Comparison of ENCODE assay signal across 9 cellular contexts in the genomic region with DNA sequence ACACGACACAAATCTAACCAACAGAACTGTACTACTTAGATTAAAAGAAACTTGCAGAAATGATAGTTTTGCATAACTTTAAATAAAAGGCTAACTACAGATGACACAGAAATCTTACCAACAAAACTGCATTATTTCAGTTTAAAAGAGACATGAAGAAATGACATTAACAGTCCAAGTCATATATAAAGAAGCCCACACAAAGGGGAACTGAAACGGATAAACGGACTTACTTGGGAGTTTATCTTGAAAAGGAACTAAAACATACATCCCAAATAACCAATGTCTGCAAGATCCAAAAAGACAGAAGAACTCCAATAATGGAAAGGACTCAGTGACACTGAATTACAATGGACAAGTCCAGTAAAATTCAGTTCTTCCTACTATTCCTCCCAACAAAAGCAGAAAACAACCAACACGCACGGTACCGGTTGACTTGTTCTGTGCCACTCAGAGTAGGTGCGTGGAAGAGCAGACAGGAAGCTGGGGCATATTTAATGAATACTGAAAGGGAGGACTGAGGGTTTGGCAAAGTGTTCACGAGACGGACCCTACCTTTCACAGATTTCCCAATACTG. TPM values are rescaled to one million over a fixed set of nuclear protein-coding genes. Genes with fewer than 3 reads are reported as not detected.
DNase-seq lines count a peak whose midpoint lies in the region; ATAC-seq, FAIRE-seq and TF ChIP-seq lines count a peak whose summit lies in the region.
"Had no signal": no experiment of that assay in that cellular context is flagged by ENCODE, and none has a peak within 500 bp of the region (broad histone marks: within the 10 kb centered on the region; RNA-seq: fewer than 3 reads in every experiment).

No MANE protein-coding gene starts in this region.

- no peaks in the 10 kb centered on the region for H3K36me3 ChIP-seq in H7 (replicated peaks; ENCODE audit: control insufficient read depth, insufficient read depth, low read length)
- H3K36me3 ChIP-seq in breast epithelium, result no peaks in the 10 kb centered on the region

- TF ChIP-seq POLR2A in NB4 (IDR thresholded peaks at IDR 0.05; ENCODE audit: extremely low read depth, insufficient read length) (no peak), breast epithelium (IDR thresholded peaks at IDR 0.05) (no peak)

- intact Hi-C loops in breast epithelium (cut with DNase I; ENCODE audit: low total_unique reads), result no loop called here

- H3K27me3 ChIP-seq in H7 (ENCODE audit: control insufficient read depth, insufficient read depth, low read length), result peaks cover 28% of the 10 kb centered on the region
- no peaks in the 10 kb centered on the region for H3K27me3 ChIP-seq in breast epithelium

- ATAC-seq in GM18508 (IDR thresholded peaks at IDR 0.05; ENCODE audit: insufficient read depth, unreplicated experiment) (peak; percentile 33), left lobe of liver (peak; percentile 61)

- DNase-seq in H7 (no peak), NB4 (ENCODE audit: low read depth) (peak; percentile 56), breast epithelium (ENCODE audit: low spot score in 2 of 2) (no peak), left lobe of liver (ENCODE audit: low spot score) (peak; percentile 56), superior temporal gyrus (ENCODE audit: extremely low spot score) (peak; percentile 64), SK-N-DZ (ENCODE audit: low spot score) (no peak), RCC 7860 (ENCODE audit: low spot score) (no peak)

- FAIRE-seq in RCC 7860 (lab: Jason Lieb, UNC), result no peak
- FAIRE-seq: TTC549 had no signal

- no peaks in the 10 kb centered on the region for H3K4me1 ChIP-seq in breast epithelium

- peak overlapping the region in 1 of 2 donors; percentile 33 for H3K27ac ChIP-seq in breast epithelium

- H3K4me3 ChIP-seq in H7 (ENCODE audit: insufficient read depth, low read depth, low read length), result peak overlapping the region; percentile 60; the same call in 1 of the 2 replicates
- H3K4me3 ChIP-seq in NB4 (ENCODE audit: low read depth, low read length), result peak overlapping the region; percentile 72
- H3K4me3 ChIP-seq in breast epithelium, result peak overlapping the region; percentile 66 to 82 (median 72)

- no peak for TF ChIP-seq CTCF in NB4 (IDR thresholded peaks at IDR 0.05; ENCODE audit: low read depth, low read length)
- TF ChIP-seq CTCF in breast epithelium (IDR thresholded peaks at IDR 0.05), result no peak

- no peaks in the 10 kb centered on the region for H3K9me3 ChIP-seq in breast epithelium

RNA-seq across cellular contexts. Expression of gene CPM, which starts 0.8 kb away (rescaled TPM):
- total RNA-seq in H7 (2014; rRNA removed; shearing (Covaris generic)), result 0.28 TPM in 1 of 2 replicates, not detected in the other
- 1,000 to 10,000 TPM in 1 of 3 donors, 10 to 100 TPM in 2; 63.4 to 1,281 (median 78.3) TPM for total RNA-seq in breast epithelium
- 45.2 TPM for total RNA-seq in left lobe of liver
- polyA plus RNA-seq in SK-N-DZ (2014; cell fraction: cytosol; rRNA removed), result not detected in 2 replicates
- not detected in 2 replicates for polyA plus RNA-seq in SK-N-DZ (2014; cell fraction: nucleus; rRNA removed)

Comparison
In these comparisons a context has a peak if more than half of its experiments do, and no peak if none do; other contexts are left out.
1. DNase-seq: peak in NB4 (single experiment), left lobe of liver (single experiment) and superior temporal gyrus (single experiment); none in H7 (single experiment), breast epithelium (0 of 2), SK-N-DZ (single experiment) and RCC 7860 (single experiment).
2. RNA of gene CPM, which starts 0.8 kb away (total RNA-seq): 63.4 to 1,281 TPM in breast epithelium and 45.2 TPM in left lobe of liver (single experiment); 0.28 TPM in H7; every median in the first group is over 10 times any median in the second.
3. Peak in every context shown above with its lines, with median percentiles within 50 percentile points of each other: H3K4me3 ChIP-seq.